24 cellular contexts compared by ENCODE assay signal in genomic region chr6:157586088-157586414, GRCh38.
DNase-seq lines count a peak whose midpoint lies in the region; ATAC-seq, FAIRE-seq and TF ChIP-seq lines count a peak whose summit lies in the region.
"Had no signal": no experiment of that assay in that cellular context is flagged by ENCODE, and none has a peak within 500 bp of the region (broad histone marks: within the 10 kb centered on the region; RNA-seq: fewer than 3 reads in every experiment).

No MANE protein-coding gene starts in this region.

- TF ChIP-seq POLR2A in HepG2 (IDR thresholded peaks at IDR 0.05; ENCODE audit: insufficient read depth in 1 of 2, low read depth in 2 of 2, low read length in 2 of 2), result no peak

- H3K4me1 ChIP-seq in HepG2 (ENCODE audit: insufficient read depth, low read length), result peaks cover 28% of the 10 kb centered on the region
- H3K4me1 ChIP-seq: BE2C had no signal

- no peak overlapping the region for H2AFZ ChIP-seq in HepG2 (ENCODE audit: low read length)

- peaks cover 19% of the 10 kb centered on the region for H3K9me3 ChIP-seq in HepG2 (ENCODE audit: low read length)
- H3K9me3 ChIP-seq: BE2C had no signal

- peak overlapping the region; percentile 66 for H3K4me2 ChIP-seq in HepG2 (ENCODE audit: low read depth, low read length)

- H3K79me2 ChIP-seq in HepG2 (ENCODE audit: insufficient read depth, low read length), result no peaks in the 10 kb centered on the region

- H3K4me3 ChIP-seq in HepG2 (replicated peaks in 1 of 3; ENCODE audit: insufficient read depth in 1 of 3, low read depth in 2 of 3, low read length in 3 of 3), result peak overlapping the region in 2 of 3 experiments; percentile 28 to 35; a peak in 3 of 6 replicates

- CTCF ChIA-PET in HepG2 (lab: Yijun Ruan, JAX; ENCODE audit: low intra/inter-chr PET ratio, low total read pairs), result no interaction called here

- no peaks in the 10 kb centered on the region for H4K20me1 ChIP-seq in HepG2 (ENCODE audit: insufficient read depth, low read length)

- POLR2A ChIA-PET in HepG2 (lab: Yijun Ruan, JAX), result interaction anchor here (0.9 to 3.6 kb wide), 11 partner anchors 11 to 262 kb away, joined by 3 to 31 read pairs (median 5); partner anchors contain the start of gene TMEM242

- TF ChIP-seq EP300 in HepG2 (IDR thresholded peaks at IDR 0.05; ENCODE audit: low read depth in 2 of 2, low read length in 2 of 2) (no peak), HepG2 (CRISPR knock-in tag; IDR thresholded peaks at IDR 0.05; ENCODE audit: borderline replicate concordance) (no peak)

- in situ Hi-C loops in HepG2 (cut with HindIII; ENCODE audit: extremely low pct_ligation_motif_present, low pct_unique_long_range_greater_than_20kb), result no loop called here

- DNase-seq in NCI-H82 (lab: John Stamatoyannopoulos, UW) (peak; percentile 17), NCI-H82 treated with DMSO at 0.1 percent for 48 hours (lab: John Stamatoyannopoulos, UW; ENCODE audit: unreplicated experiment) (no peak), brain pericyte (ENCODE audit: low read depth, low spot score) (peak; percentile 76), HepG2 (ENCODE audit: low spot score) (no peak), smooth muscle cell of the brain vasculature (ENCODE audit: low read depth, low spot score) (peak; percentile 79), NCI-H524 treated with DMSO at 0.1 percent for 48 hours (lab: John Stamatoyannopoulos, UW) (no peak), H4 (ENCODE audit: low spot score) (no peak)
- DNase-seq: BE2C; CD4-positive, alpha-beta T cell; DMS79 treated with DMSO at 0.1 percent for 48 hours; GDM1; HFFc6; KG1; NCI-H1092; NCI-H146; NCI-H2081 treated with DMSO at 0.1 percent for 48 hours; NCI-H526; SIG-M5 had no signal

- no peak for TF ChIP-seq RAD21 in HepG2 (CRISPR knock-in tag; IDR thresholded peaks at IDR 0.05)

- intact Hi-C loops in HepG2 (cut with micrococcal nuclease; ENCODE audit: unreplicated experiment), result no loop called here

- ATAC-seq in HepG2, result peak; percentile 53
- no peak for ATAC-seq in HG03457 (IDR thresholded peaks at IDR 0.05; ENCODE audit: unreplicated experiment)

- FAIRE-seq in HepG2 (lab: Jason Lieb, UNC), result no peak
- FAIRE-seq: D721Med, GM12891, GM18507, H1 had no signal

- peak overlapping the region; percentile 67 for H3K27ac ChIP-seq in HepG2 (ENCODE audit: extremely low read length, insufficient read depth, low read length)
- H3K27ac ChIP-seq: 22Rv1 had no signal

- TF ChIP-seq CTCF in HepG2 (CRISPR knock-in tag; IDR thresholded peaks at IDR 0.05), result no peak

- H3K9ac ChIP-seq in HepG2 (ENCODE audit: insufficient read depth, low read depth, low read length), result peak overlapping the region; percentile 9

- H3K27me3 ChIP-seq in HepG2 (ENCODE audit: control insufficient read depth in 1 of 2, insufficient read depth in 2 of 2, low read length in 2 of 2), result no peaks in the 10 kb centered on the region
- H3K27me3 ChIP-seq: BE2C had no signal

- H3K36me3 ChIP-seq in HepG2 (replicated peaks in 1 of 2; ENCODE audit: control insufficient read depth in 1 of 2, insufficient read depth in 2 of 2, low read length in 2 of 2), result no peaks in the 10 kb centered on the region
- H3K36me3 ChIP-seq: BE2C had no signal

- no TSS peak for BruUV-seq in HepG2 (replicated peaks; lab: Mats Ljungman, UMichigan)

- WGBS in HepG2 (ENCODE audit: low lambda C conversion rate), result 63% methylated on average over 5 of the region's 5 CpGs

TF ChIP-seq in HepG2, 621 proteins besides CTCF, POLR2A, EP300 and RAD21:
- TF ChIP-seq MIER2 (CRISPR knock-in tag; IDR thresholded peaks at IDR 0.05) (no peak), ZNF280D (CRISPR knock-in tag; IDR thresholded peaks at IDR 0.05) (0 out of 2 replicates have a peak, but pooled peaks have one; percentile 2), PITX1 (CRISPR knock-in tag; IDR thresholded peaks at IDR 0.05) (0 out of 2 replicates have a peak, but pooled peaks have one; percentile 1), PHF20 (CRISPR knock-in tag; IDR thresholded peaks at IDR 0.05) (no peak), KDM5B (CRISPR knock-in tag; IDR thresholded peaks at IDR 0.05; ENCODE audit: borderline replicate concordance) (0 out of 2 replicates have a peak, but pooled peaks have one; percentile 12), ZNF501 (CRISPR knock-in tag; IDR thresholded peaks at IDR 0.05) (peak; percentile 65), SOX5 (CRISPR knock-in tag; IDR thresholded peaks at IDR 0.05; ENCODE audit: borderline replicate concordance) (no peak), SMAD1 (CRISPR knock-in tag; IDR thresholded peaks at IDR 0.05; ENCODE audit: borderline replicate concordance, low read depth) (0 out of 2 replicates have a peak, but pooled peaks have one; percentile 11), HIVEP1 (CRISPR knock-in tag; IDR thresholded peaks at IDR 0.05) (peak; percentile 29; the same call in 1 of the 2 replicates), ZNF337 (CRISPR knock-in tag; IDR thresholded peaks at IDR 0.05; ENCODE audit: borderline replicate concordance, low read depth) (0 out of 2 replicates have a peak, but pooled peaks have one; percentile 18), ZNF687 (CRISPR knock-in tag; IDR thresholded peaks at IDR 0.05) (peak; percentile 4), ZNF331 (CRISPR knock-in tag; IDR thresholded peaks at IDR 0.05) (0 out of 2 replicates have a peak, but pooled peaks have one; percentile 17), BRD4 (CRISPR knock-in tag; IDR thresholded peaks at IDR 0.05) (peak; percentile 10; the same call in 1 of the 2 replicates), ATF7-NPFF (CRISPR knock-in tag; IDR thresholded peaks at IDR 0.05; ENCODE audit: low read depth) (0 out of 2 replicates have a peak, but pooled peaks have one; percentile 34), SP4 (CRISPR knock-in tag; IDR thresholded peaks at IDR 0.05) (peak; percentile 45; the same call in 1 of the 2 replicates)

Comparison
In these comparisons a context has a peak if more than half of its experiments do, and no peak if none do; other contexts are left out.
1. DNase-seq: peak in NCI-H82 (single experiment), brain pericyte (single experiment) and smooth muscle cell of the brain vasculature (single experiment); none in NCI-H82 treated with DMSO at 0.1 percent for 48 hours (single experiment), HepG2 (single experiment), NCI-H524 treated with DMSO at 0.1 percent for 48 hours (single experiment) and H4 (single experiment).